Comparison of ENCODE assay signal across 1 cellular context in genomic region chr20:34068001-34068400, GRCh38.
TF ChIP-seq lines count a peak whose summit lies in the region.

No MANE protein-coding gene starts in this region.

TF ChIP-seq in GM23338, 12 proteins besides CTCF, POLR2A, EP300 and RAD21 (continued from another document):
- TF ChIP-seq ZNF114 (CRISPR knock-in tag; IDR thresholded peaks at IDR 0.05) (no peak), NANOG (IDR thresholded peaks at IDR 0.05; ENCODE audit: borderline replicate concordance) (no peak), STAT1 (IDR thresholded peaks at IDR 0.05; ENCODE audit: unreplicated experiment) (no peak), ZNF331 (CRISPR knock-in tag; IDR thresholded peaks at IDR 0.05; ENCODE audit: low read depth) (no peak), ETS1 (IDR thresholded peaks at IDR 0.05) (no peak), CREB1 (CRISPR knock-in tag; IDR thresholded peaks at IDR 0.05; ENCODE audit: low read depth) (no peak), REST (IDR thresholded peaks at IDR 0.05; ENCODE audit: unreplicated experiment) (no peak), JUNB (IDR thresholded peaks at IDR 0.05; ENCODE audit: unreplicated experiment) (no peak), EZH2phosphoT487 (IDR thresholded peaks at IDR 0.05; ENCODE audit: unreplicated experiment) (no peak)
